ENCODE assay signal across 1 cellular context in genomic region chr17:64063766-64064224, GRCh38.
TF ChIP-seq lines count a peak whose summit lies in the region.

No MANE protein-coding gene starts in this region.

TF ChIP-seq in endothelial cell of umbilical vein, 7 proteins besides CTCF, POLR2A, EP300 and RAD21:
- TF ChIP-seq MYC (IDR thresholded peaks at IDR 0.05; ENCODE audit: low read depth, low read length) = no peak
- TF ChIP-seq FOS (IDR thresholded peaks at IDR 0.05; ENCODE audit: borderline replicate concordance, insufficient read depth, low read length) = no peak
- TF ChIP-seq, protein P1, sequence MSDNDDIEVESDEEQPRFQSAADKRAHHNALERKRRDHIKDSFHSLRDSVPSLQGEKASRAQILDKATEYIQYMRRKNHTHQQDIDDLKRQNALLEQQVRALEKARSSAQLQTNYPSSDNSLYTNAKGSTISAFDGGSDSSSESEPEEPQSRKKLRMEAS (IDR thresholded peaks at IDR 0.05; ENCODE audit: insufficient read depth, insufficient read length) = no peak
- TF ChIP-seq JUN (IDR thresholded peaks at IDR 0.05; ENCODE audit: borderline replicate concordance, insufficient read depth, insufficient read length, low read depth) = no peak
- TF ChIP-seq EZH2 (IDR thresholded peaks at IDR 0.05; ENCODE audit: borderline replicate concordance, low read depth, low read length, severe bottlenecking) = no peak
- no peak for TF ChIP-seq GATA2 (IDR thresholded peaks at IDR 0.05; ENCODE audit: insufficient read depth, insufficient read length, low read depth, low read length)
- TF ChIP-seq POLR2AphosphoS5 (IDR thresholded peaks at IDR 0.05; ENCODE audit: insufficient read depth, low read depth, low read length) = no peak
TF ChIP-seq in endothelial cell of umbilical vein: peak in this region for 0.
